Comparison of ENCODE assay signal across 8 cellular contexts in the genomic region with DNA sequence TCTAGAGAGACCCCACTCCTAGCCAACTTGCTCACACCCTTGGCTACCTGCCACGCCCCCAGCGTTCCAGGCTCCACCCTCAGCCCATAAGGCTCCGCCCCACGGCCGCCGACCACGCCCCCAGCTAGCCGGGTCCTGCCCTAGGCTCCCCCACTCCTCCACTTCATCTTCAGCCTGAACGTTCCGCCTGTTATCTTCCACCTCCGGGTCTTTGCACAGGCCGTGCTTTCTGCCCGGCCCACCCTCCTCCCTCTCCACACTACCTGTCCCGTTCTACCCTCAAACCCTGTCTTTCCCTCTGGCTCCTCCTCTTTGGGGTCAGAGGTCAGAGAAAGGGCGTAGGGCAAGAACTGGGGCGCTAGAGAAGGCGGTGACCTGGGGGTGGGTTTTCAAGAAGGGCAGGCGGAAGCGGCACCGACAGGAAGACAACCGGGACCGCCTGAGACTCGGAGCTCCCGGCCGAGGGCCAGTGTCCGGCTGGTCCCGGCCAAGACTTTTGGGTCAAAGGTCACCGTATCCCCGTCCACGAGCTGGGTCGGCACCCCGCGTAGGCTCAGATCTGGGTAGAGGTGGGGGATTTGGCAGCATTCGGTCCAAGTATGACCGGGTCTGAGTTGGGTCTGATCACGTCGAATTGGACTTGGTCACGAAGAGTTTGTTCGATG. TPM values are rescaled to one million over a fixed set of nuclear protein-coding genes. Genes with fewer than 3 reads are reported as not detected.
DNase-seq lines count a peak whose midpoint lies in the region; ATAC-seq and TF ChIP-seq lines count a peak whose summit lies in the region.

No MANE protein-coding gene starts in this region.

- no peaks in the 10 kb centered on the region for H3K9me3 ChIP-seq in parathyroid adenoma (ENCODE audit: control insufficient read depth, low read length)

- peak overlapping the region; percentile 72 for H3K4me3 Mint-ChIP-seq in activated CD4-positive, alpha-beta T cell treated with anti-CD3 and anti-CD28 coated beads for 36 hours

- no peaks in the 10 kb centered on the region for H3K27me3 ChIP-seq in parathyroid adenoma (ENCODE audit: control insufficient read depth, insufficient read depth, low read length)

- H3K4me2 ChIP-seq in parathyroid adenoma (ENCODE audit: low read length): peak overlapping the region; percentile 79

- H3K9me3 Mint-ChIP-seq in activated CD4-positive, alpha-beta T cell treated with anti-CD3 and anti-CD28 coated beads for 36 hours (ENCODE audit: low read depth): no peaks in the 10 kb centered on the region

- H3K4me1 ChIP-seq in parathyroid adenoma: peaks cover 6% of the 10 kb centered on the region

- POLR2A ChIA-PET in activated CD4-positive, alpha-beta T cell treated with anti-CD3 and anti-CD28 coated beads for 36 hours (lab: Charles Lee): interaction anchor here (0.9 to 1.0 kb wide), 2 partner anchors 55 to 58 kb away, joined by 3 to 6 read pairs; a partner anchor contains a TSS

- no peak overlapping the region for H3K9ac ChIP-seq in parathyroid adenoma

- intact Hi-C loops in activated CD4-positive, alpha-beta T cell treated with anti-CD3 and anti-CD28 coated beads for 36 hours (cut with DNase I, micrococcal nuclease): loop anchor here in 1 of 2 experiments (1.0 kb wide), 4 partner anchors 16 to 72 kb away; a partner anchor contains a TSS

- H3K36me3 ChIP-seq in parathyroid adenoma (ENCODE audit: control insufficient read depth, insufficient read depth, low read length): no peaks in the 10 kb centered on the region

- no peaks in the 10 kb centered on the region for H3K79me2 ChIP-seq in parathyroid adenoma

- H3K27me3 Mint-ChIP-seq in activated CD4-positive, alpha-beta T cell treated with anti-CD3 and anti-CD28 coated beads for 36 hours: peaks cover 46% of the 10 kb centered on the region

- H3K27ac ChIP-seq in parathyroid adenoma: peak overlapping the region; percentile 29

- H3K4me1 Mint-ChIP-seq in activated CD4-positive, alpha-beta T cell treated with anti-CD3 and anti-CD28 coated beads for 36 hours: peaks cover 20% of the 10 kb centered on the region

- CTCF ChIA-PET in activated CD4-positive, alpha-beta T cell treated with anti-CD3 and anti-CD28 coated beads for 36 hours (lab: Charles Lee): interaction anchor here (0.6 to 1.8 kb wide), 16 partner anchors 9 to 193 kb away, joined by 3 to 12 read pairs (median 3); a partner anchor contains a TSS

- H2AFZ ChIP-seq in parathyroid adenoma: peak overlapping the region; percentile 92

- H3K36me3 Mint-ChIP-seq in activated CD4-positive, alpha-beta T cell treated with anti-CD3 and anti-CD28 coated beads for 36 hours (ENCODE audit: low read depth): no peaks in the 10 kb centered on the region

- peak; percentile 12 for ATAC-seq in activated CD4-positive, alpha-beta T cell treated with anti-CD3 and anti-CD28 coated beads for 36 hours
- ATAC-seq in GM21390 (IDR thresholded peaks at IDR 0.05; ENCODE audit: unreplicated experiment): no peak
- ATAC-seq in GM19395 (IDR thresholded peaks at IDR 0.05; ENCODE audit: unreplicated experiment): no peak

- DNase-seq in activated CD4-positive, alpha-beta T cell treated with anti-CD3 and anti-CD28 coated beads for 36 hours: peak; percentile 63
- DNase-seq in activated CD4-positive, alpha-beta T cell treated with anti-CD3 and anti-CD28 coated beads, Interleukin-2, amount 50 U/mL, for 4 hours: no peak
- DNase-seq in NCI-H146 treated with DMSO at 0.1 percent for 48 hours (lab: John Stamatoyannopoulos, UW; ENCODE audit: unreplicated experiment) (peak; percentile 48), globus pallidus (ENCODE audit: low spot score) (peak; percentile 12)
- peak; percentile 35 for DNase-seq in activated T-cell treated with anti-CD3 and anti-CD28 coated beads, Interleukin-2, amount 50 U/mL, for 1 hour

- H3K27ac Mint-ChIP-seq in activated CD4-positive, alpha-beta T cell treated with anti-CD3 and anti-CD28 coated beads for 36 hours: no peak overlapping the region

- H3K4me3 ChIP-seq in parathyroid adenoma (ENCODE audit: low read depth, low read length): peak overlapping the region; percentile 52

- TF ChIP-seq CTCF in parathyroid adenoma (IDR thresholded peaks at IDR 0.05): no peak

RNA-seq across cellular contexts. Expression of a gene that starts 2.2 kb away (rescaled TPM):
- total RNA-seq in activated CD4-positive, alpha-beta T cell treated with anti-CD3 and anti-CD28 coated beads for 36 hours: not detected

RNA-seq across cellular contexts. Expression of a gene that starts 20.1 kb away (rescaled TPM):
- 1 to 10 TPM; 5.6 to 8.9 TPM for total RNA-seq in activated CD4-positive, alpha-beta T cell treated with anti-CD3 and anti-CD28 coated beads for 36 hours

RNA-seq across cellular contexts. Expression of a gene that starts 31.0 kb away (rescaled TPM):
- 1 to 10 TPM; 5.7 to 6.2 TPM for total RNA-seq in activated CD4-positive, alpha-beta T cell treated with anti-CD3 and anti-CD28 coated beads for 36 hours

RNA-seq across cellular contexts. Expression of a gene that starts 50.3 kb away (rescaled TPM):
- total RNA-seq in activated CD4-positive, alpha-beta T cell treated with anti-CD3 and anti-CD28 coated beads for 36 hours: under 1 TPM; 0.40 to 0.43 TPM

RNA-seq across cellular contexts. Expression of a gene that starts 50.4 kb away (rescaled TPM):
- total RNA-seq in activated CD4-positive, alpha-beta T cell treated with anti-CD3 and anti-CD28 coated beads for 36 hours: 10 to 100 TPM; 20.4 to 29.5 TPM

Comparison
In these comparisons a context has a peak if more than half of its experiments do, and no peak if none do; other contexts are left out.
1. DNase-seq: peak in activated CD4-positive, alpha-beta T cell treated with anti-CD3 and anti-CD28 coated beads for 36 hours (single experiment), NCI-H146 treated with DMSO at 0.1 percent for 48 hours (single experiment), activated T-cell treated with anti-CD3 and anti-CD28 coated beads, Interleukin-2, amount 50 U/mL, for 1 hour (single experiment) and globus pallidus (single experiment); none in activated CD4-positive, alpha-beta T cell treated with anti-CD3 and anti-CD28 coated beads, Interleukin-2, amount 50 U/mL, for 4 hours (0 of 2).